16 cellular contexts compared by ENCODE assay signal in genomic region chr21:46362946-46363345, GRCh38. TPM values are rescaled to one million over a fixed set of nuclear protein-coding genes. Genes with fewer than 3 reads are reported as not detected.
DNase-seq lines count a peak whose midpoint lies in the region; ATAC-seq and TF ChIP-seq lines count a peak whose summit lies in the region.
"Had no signal": no experiment of that assay in that cellular context is flagged by ENCODE, and none has a peak within 500 bp of the region (broad histone marks: within the 10 kb centered on the region; RNA-seq: fewer than 3 reads in every experiment).

No MANE protein-coding gene starts in this region.

- H3K27ac Mint-ChIP-seq in nephron progenitor cell (peak overlapping the region; percentile 95), mesothelial cell of epicardium (no peak overlapping the region)
- H3K27ac Mint-ChIP-seq: CD14-positive monocyte; CD8-positive, alpha-beta T cell had no signal

- H3K4me1 Mint-ChIP-seq in nephron progenitor cell (peaks cover 51% of the 10 kb centered on the region), mesothelial cell of epicardium (no peaks in the 10 kb centered on the region)
- H3K4me1 Mint-ChIP-seq: CD14-positive monocyte had no signal

- H3K4me3 ChIP-seq in right cardiac atrium (ENCODE audit: low read length) (no peak overlapping the region), skeletal muscle tissue (ENCODE audit: low read length in 3 of 3) (no peak overlapping the region)
- H3K4me3 ChIP-seq: GM23248 had no signal

- no peaks in the 10 kb centered on the region for H3K27me3 ChIP-seq in right cardiac atrium (ENCODE audit: control insufficient read depth, insufficient read depth)
- H3K27me3 ChIP-seq in skeletal muscle tissue (ENCODE audit: control insufficient read depth in 3 of 3, insufficient read depth in 3 of 3, low read length in 3 of 3): no peaks in the 10 kb centered on the region

- TF ChIP-seq CTCF in nephron progenitor cell (IDR thresholded peaks at IDR 0.05) (no peak), mesothelial cell of epicardium (IDR thresholded peaks at IDR 0.05; ENCODE audit: unreplicated experiment) (no peak)

- no peak for ATAC-seq in Right ventricle myocardium inferior
- ATAC-seq in right cardiac atrium: no peak
- ATAC-seq: CD8-positive, alpha-beta T cell had no signal

- H3K27ac ChIP-seq in right cardiac atrium (ENCODE audit: low read length): no peak overlapping the region
- peak overlapping the region; percentile 26 for H3K27ac ChIP-seq in angular gyrus (ENCODE audit: low read depth, low read length)
- H3K27ac ChIP-seq in skeletal muscle tissue (ENCODE audit: low read depth, low read length): peak overlapping the region; percentile 28
- H3K27ac ChIP-seq: 22Rv1, GM23248 had no signal

- H3K36me3 Mint-ChIP-seq in nephron progenitor cell (ENCODE audit: low read depth): peaks cover 52% of the 10 kb centered on the region
- H3K36me3 Mint-ChIP-seq in mesothelial cell of epicardium: peaks cover 34% of the 10 kb centered on the region

- H3K4me1 ChIP-seq in right cardiac atrium (ENCODE audit: control insufficient read depth, insufficient read depth, low read length) (no peaks in the 10 kb centered on the region), skeletal muscle tissue (ENCODE audit: control insufficient read depth in 3 of 3, insufficient read depth in 3 of 3, low read length in 3 of 3) (peaks cover 11 to 57% (median 25%) of the 10 kb centered on the region in 3 donors)
- H3K4me1 ChIP-seq: Caco-2 had no signal

- DNase-seq in Right ventricle myocardium inferior (ENCODE audit: missing footprints) (peak; percentile 15), right cardiac atrium (no peak), nephron progenitor cell (no peak), SKM-1 treated with dmso at 0.1 percent for 144 hours (lab: John Stamatoyannopoulos, UW; ENCODE audit: unreplicated experiment) (no peak), NCI-H146 treated with DMSO at 0.1 percent for 48 hours (lab: John Stamatoyannopoulos, UW; ENCODE audit: unreplicated experiment) (no peak), mesothelial cell of epicardium (ENCODE audit: low spot score in 2 of 2, unreplicated experiment in 2 of 2) (no peak)
- DNase-seq: Caco-2; CD8-positive, alpha-beta T cell; DMS53; GF-D8; GM23248; H7 had no signal

- H3K36me3 ChIP-seq in skeletal muscle tissue (ENCODE audit: control insufficient read depth in 3 of 3, insufficient read depth in 3 of 3, low read length in 3 of 3): peaks cover 58 to 71% (median 71%) of the 10 kb centered on the region in 3 donors

- H3K4me3 Mint-ChIP-seq in nephron progenitor cell (peak overlapping the region; percentile 42), mesothelial cell of epicardium (no peak overlapping the region)
- H3K4me3 Mint-ChIP-seq: CD14-positive monocyte; CD8-positive, alpha-beta T cell had no signal

- 91% methylated on average over 15 of the region's 15 CpGs for WGBS in right cardiac atrium

- H3K9me3 Mint-ChIP-seq in nephron progenitor cell (peaks cover 4% of the 10 kb centered on the region), mesothelial cell of epicardium (no peaks in the 10 kb centered on the region)
- H3K9me3 Mint-ChIP-seq: CD8-positive, alpha-beta T cell had no signal

- H3K27me3 Mint-ChIP-seq in nephron progenitor cell (ENCODE audit: low read depth, poor library complexity) (peaks cover 5% of the 10 kb centered on the region), mesothelial cell of epicardium (ENCODE audit: low read depth) (no peaks in the 10 kb centered on the region)

- H3K9me3 ChIP-seq in right cardiac atrium (ENCODE audit: control insufficient read depth, low read length) (no peaks in the 10 kb centered on the region), skeletal muscle tissue (ENCODE audit: control insufficient read depth in 3 of 3, low read length in 3 of 3) (no peaks in the 10 kb centered on the region)
- H3K9me3 ChIP-seq: Caco-2 had no signal

- intact Hi-C loops in Right ventricle myocardium inferior (cut with DNase I): no loop called here
- intact Hi-C loops in right cardiac atrium (cut with DNase I): no loop called here

- peak overlapping the region in 1 of 3 donors; percentile 55 for H3K9ac ChIP-seq in skeletal muscle tissue (ENCODE audit: low read depth in 1 of 3, low read length in 3 of 3)
- H3K9ac ChIP-seq: GM23248 had no signal

RNA-seq across cellular contexts. Expression of gene PCNT, which starts 39.0 kb away (rescaled TPM):
- total RNA-seq in Right ventricle myocardium inferior (27.3 TPM), right cardiac atrium (10 to 100 TPM; 25.3 to 29.6 (median 27.9) TPM), skeletal muscle tissue (42.8 TPM), mesothelial cell of epicardium (32.6 to 42.4 TPM (median 41.8 TPM) in 3 replicates)
- polyA plus RNA-seq in right cardiac atrium: 20.8 TPM

RNA-seq across cellular contexts. Expression of gene C21orf58, which starts 39.3 kb away (rescaled TPM):
- total RNA-seq in Right ventricle myocardium inferior (1.2 TPM), right cardiac atrium (1 to 10 TPM in 3 of 4 donors, under 1 TPM in 1; 0.84 to 2.1 (median 1.7) TPM), skeletal muscle tissue (3.1 TPM), mesothelial cell of epicardium (20.0 to 20.7 TPM (median 20.7 TPM) in 3 replicates)
- 1.4 TPM for polyA plus RNA-seq in right cardiac atrium
